ENCODE assay signal across 10 cellular contexts in genomic region chr2:131394147-131394931, GRCh38. TPM values are rescaled to one million over a fixed set of nuclear protein-coding genes. Genes with fewer than 3 reads are reported as not detected.
A peak's percentile ranks its signal among the peaks of the same experiment; 100 is the strongest.
DNase-seq lines count a peak whose midpoint lies in the region; ATAC-seq and TF ChIP-seq lines count a peak whose summit lies in the region.
"Had no signal": no experiment of that assay in that cellular context is flagged by ENCODE, and none has a peak within 500 bp of the region (broad histone marks: within the 10 kb centered on the region; RNA-seq: fewer than 3 reads in every experiment).

No MANE protein-coding gene starts in this region.

- no peak for TF ChIP-seq EP300 in gastroesophageal sphincter (IDR thresholded peaks at IDR 0.05)

- DNase-seq in COLO668 (lab: John Stamatoyannopoulos, UW; ENCODE audit: unreplicated experiment) (peak; percentile 16), endothelial cell (ENCODE audit: low spot score) (peak; percentile 33), inferior parietal cortex (ENCODE audit: extremely low spot score) (no peak)
- peak in 1 of 10 donors; percentile 14 for DNase-seq in naive thymus-derived CD8-positive, alpha-beta T cell
- DNase-seq: MV-4-11 had no signal

- TF ChIP-seq CTCF in endothelial cell (IDR thresholded peaks at IDR 0.05; ENCODE audit: unreplicated experiment) (no peak), gastroesophageal sphincter (IDR thresholded peaks at IDR 0.05) (no peak)

- no peak overlapping the region for H3K27ac ChIP-seq in HUES6 (ENCODE audit: low read depth, low read length)
- H3K27ac ChIP-seq in gastroesophageal sphincter: no peak overlapping the region

- H3K4me1 ChIP-seq in HUES6 (ENCODE audit: control insufficient read depth, insufficient read depth, low read length) (peaks cover 3% of the 10 kb centered on the region; the same call in 1 of the 2 replicates), gastroesophageal sphincter (peaks cover 0 to 9% (median 0%) of the 10 kb centered on the region in 3 donors)

- no peak overlapping the region for H3K4me3 Mint-ChIP-seq in endothelial cell (ENCODE audit: unreplicated experiment)
- peak overlapping the region in 3 of 10 donors; percentile 18 to 58 (median 37) for H3K4me3 Mint-ChIP-seq in naive thymus-derived CD8-positive, alpha-beta T cell
- H3K4me3 Mint-ChIP-seq: memory B cell had no signal

- TF ChIP-seq POLR2A in gastroesophageal sphincter (IDR thresholded peaks at IDR 0.05): no peak

- H3K9ac ChIP-seq in HUES6 (ENCODE audit: low read length): no peak overlapping the region

- H3K36me3 ChIP-seq in HUES6 (ENCODE audit: control insufficient read depth, insufficient read depth, low read length) (no peaks in the 10 kb centered on the region), gastroesophageal sphincter (no peaks in the 10 kb centered on the region)

- ATAC-seq in naive thymus-derived CD8-positive, alpha-beta T cell: peak; percentile 47 to 54
- no peak for ATAC-seq in gastroesophageal sphincter
- ATAC-seq in GM21526 (IDR thresholded peaks at IDR 0.05; ENCODE audit: low FRiP score, unreplicated experiment): no peak
- no peak for ATAC-seq in GM18511 (IDR thresholded peaks at IDR 0.05; ENCODE audit: unreplicated experiment)

- peaks cover 5% of the 10 kb centered on the region for H3K27me3 Mint-ChIP-seq in endothelial cell (ENCODE audit: unreplicated experiment)
- H3K27me3 Mint-ChIP-seq in naive thymus-derived CD8-positive, alpha-beta T cell: peaks cover 2 to 15% (median 7%) of the 10 kb centered on the region in 5 donors

- no peaks in the 10 kb centered on the region for H3K36me3 Mint-ChIP-seq in endothelial cell (ENCODE audit: low read depth, unreplicated experiment)
- no peaks in the 10 kb centered on the region for H3K36me3 Mint-ChIP-seq in naive thymus-derived CD8-positive, alpha-beta T cell
- H3K36me3 Mint-ChIP-seq: memory B cell had no signal

- H3K9me3 Mint-ChIP-seq in endothelial cell (ENCODE audit: unreplicated experiment): no peaks in the 10 kb centered on the region
- H3K9me3 Mint-ChIP-seq in naive thymus-derived CD8-positive, alpha-beta T cell: no peaks in the 10 kb centered on the region
- H3K9me3 Mint-ChIP-seq: memory B cell had no signal

- no peak overlapping the region for H3K27ac Mint-ChIP-seq in endothelial cell (ENCODE audit: unreplicated experiment)
- H3K27ac Mint-ChIP-seq in naive thymus-derived CD8-positive, alpha-beta T cell: no peak overlapping the region
- H3K27ac Mint-ChIP-seq: memory B cell had no signal

- H3K4me1 Mint-ChIP-seq in endothelial cell (ENCODE audit: unreplicated experiment): peaks cover 6% of the 10 kb centered on the region
- H3K4me1 Mint-ChIP-seq in naive thymus-derived CD8-positive, alpha-beta T cell: peaks cover 0 to 1% (median 0%) of the 10 kb centered on the region in 4 donors
- H3K4me1 Mint-ChIP-seq: memory B cell had no signal

- H3K4me3 ChIP-seq in HUES6 (ENCODE audit: low read depth, low read length) (peak overlapping the region; percentile 55), gastroesophageal sphincter (no peak overlapping the region)

- H3K9me3 ChIP-seq in HUES6 (ENCODE audit: control insufficient read depth, insufficient read depth, low read depth, low read length) (no peaks in the 10 kb centered on the region), gastroesophageal sphincter (no peaks in the 10 kb centered on the region)

- H3K27me3 ChIP-seq in HUES6 (ENCODE audit: control insufficient read depth, insufficient read depth, low read length) (peaks cover 18% of the 10 kb centered on the region), gastroesophageal sphincter (peaks cover 38% of the 10 kb centered on the region)

- POLR2A ChIA-PET in naive thymus-derived CD8-positive, alpha-beta T cell (lab: Charles Lee): no interaction called here

- WGBS in gastroesophageal sphincter (ENCODE audit: low coverage in 1 of 2), 2 donors: 31 to 72% methylated on average over 7 to 9 of the region's 45 CpGs

RNA-seq across cellular contexts. Expression of gene RAB6D, which starts 30.4 kb away (rescaled TPM):
- total RNA-seq in endothelial cell (ENCODE audit: unreplicated experiment) (0.59 TPM), gastroesophageal sphincter (not detected)
- not detected for total RNA-seq in naive thymus-derived CD8-positive, alpha-beta T cell
- polyA plus RNA-seq in naive thymus-derived CD8-positive, alpha-beta T cell: not detected

Comparison
In these comparisons a context has a peak if more than half of its experiments do, and no peak if none do; other contexts are left out.
1. ATAC-seq: peak in naive thymus-derived CD8-positive, alpha-beta T cell (2 of 2); none in gastroesophageal sphincter (single experiment), GM21526 (single experiment) and GM18511 (single experiment).